Comparison of ENCODE assay signal across 26 cellular contexts in genomic region chr22:36733271-36733670, GRCh38. TPM values are rescaled to one million over a fixed set of nuclear protein-coding genes. Genes with fewer than 3 reads are reported as not detected.
"Had no signal": no experiment of that assay in that cellular context is flagged by ENCODE, and none has a peak within 500 bp of the region (broad histone marks: within the 10 kb centered on the region; RNA-seq: fewer than 3 reads in every experiment).

No MANE protein-coding gene starts in this region.

- DNase-seq: activated CD4-positive, alpha-beta T cell treated with anti-CD3 and anti-CD28 coated beads for 48 hours; activated CD4-positive, alpha-beta T cell treated with anti-CD3 and anti-CD28 coated beads, Interleukin-2, amount 50 U/mL, for 48 hours; activated CD8-positive, alpha-beta memory T cell treated with anti-CD3 and anti-CD28 coated beads, Interleukin-2, amount 50 U/mL, for 48 hours; activated gamma-delta T cell treated with Interleukin-2 at 50 U/mL for 16 hours; activated T-cell treated with anti-CD3 and anti-CD28 coated beads, Interleukin-2, amount 50 U/mL, for 4 hours; colonic mucosa; foreskin keratinocyte; heart right ventricle; kidney glomerular epithelial cell; left lung; lower lobe of right lung; mesenchymal stem cell; nucleus accumbens; right cardiac atrium; stimulated activated CD4-positive, alpha-beta T cell treated with anti-CD3 and anti-CD28 coated beads, Interleukin-2, amount 100 ng/mL, for 48 hours; stimulated activated naive CD4-positive, alpha-beta T cell treated with Interleukin-2 at 50 U/mL for 16 hours; T-helper 1 cell; upper lobe of left lung had no signal

- H3K27ac ChIP-seq: colonic mucosa, foreskin keratinocyte, heart right ventricle, left lung, lower lobe of right lung, upper lobe of left lung had no signal

- ATAC-seq: activated naive CD4-positive, alpha-beta T cell treated with anti-CD3 and anti-CD28 coated beads, Interleukin-2, amount 50 U/mL, for 72 hours; activated T-cell treated with anti-CD3 and anti-CD28 coated beads, Interleukin-2, amount 50 U/mL, for 4 hours; esophagus mucosa; foreskin keratinocyte; left lung; lower lobe of right lung; naive thymus-derived CD8-positive, alpha-beta T cell had no signal

RNA-seq across cellular contexts. Expression of gene CACNG2, which starts 29.7 kb away (rescaled TPM):
- total RNA-seq: activated CD8-positive, alpha-beta memory T cell treated with anti-CD3 and anti-CD28 coated beads for 36 hours; activated naive CD4-positive, alpha-beta T cell treated with anti-CD3 and anti-CD28 coated beads, Interleukin-2, amount 50 U/mL, for 72 hours; activated T-cell treated with anti-CD3 and anti-CD28 coated beads, Interleukin-2, amount 50 U/mL, for 4 hours; activated T-helper 17 cell treated with anti-CD3 and anti-CD28 coated beads, Interleukin-2, amount 50 U/mL, for 72 hours; bronchial epithelial cell; colonic mucosa; esophagus mucosa; foreskin keratinocyte; heart right ventricle; left lung; lower lobe of right lung; naive thymus-derived CD8-positive, alpha-beta T cell; right cardiac atrium; skeletal muscle tissue; subcutaneous adipose tissue; upper lobe of left lung had no signal
